ENCODE assay signal across 17 cellular contexts in the genomic region with DNA sequence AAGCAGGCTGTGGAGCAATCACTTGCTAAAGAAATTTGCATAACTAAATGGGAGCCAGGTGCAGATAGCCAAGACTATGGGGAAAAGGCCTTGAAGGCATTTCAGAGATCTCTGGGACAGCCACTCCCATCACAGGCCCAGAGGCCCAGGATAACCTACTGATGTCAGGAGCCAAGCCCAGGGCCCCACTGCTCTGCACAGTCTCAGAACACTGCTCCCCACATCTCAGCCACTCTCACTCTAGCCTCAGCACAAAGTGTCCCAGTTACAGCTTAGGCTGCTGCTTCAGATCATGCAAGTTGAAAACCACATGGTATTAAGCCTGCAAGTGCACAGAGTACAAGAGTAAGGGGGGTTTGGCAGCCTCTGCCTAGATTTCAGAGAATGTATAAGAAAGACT.
DNase-seq lines count a peak whose midpoint lies in the region; ATAC-seq, FAIRE-seq and TF ChIP-seq lines count a peak whose summit lies in the region.
"Had no signal": no experiment of that assay in that cellular context is flagged by ENCODE, and none has a peak within 500 bp of the region (broad histone marks: within the 10 kb centered on the region; RNA-seq: fewer than 3 reads in every experiment).

No MANE protein-coding gene starts in this region.

- H3F3A ChIP-seq in GM23338 (replicated peaks; ENCODE audit: low read depth), result no peaks in the 10 kb centered on the region

- no peaks in the 10 kb centered on the region for H3K27me3 ChIP-seq in GM23338 (ENCODE audit: insufficient read depth)
- no peaks in the 10 kb centered on the region for H3K27me3 ChIP-seq in right atrium auricular region
- no peaks in the 10 kb centered on the region for H3K27me3 ChIP-seq in subcutaneous abdominal adipose tissue (ENCODE audit: control insufficient read depth in 5 of 5, insufficient read depth in 4 of 5, low read length in 5 of 5)
- H3K27me3 ChIP-seq in CD4-positive, alpha-beta memory T cell (ENCODE audit: insufficient read depth, low read length), result no peaks in the 10 kb centered on the region
- H3K27me3 ChIP-seq: BE2C had no signal

- DNase-seq in GM23338 (ENCODE audit: low spot score) (peak; percentile 14), amniotic epithelial cell (ENCODE audit: low read depth) (peak; percentile 57), right atrium auricular region (ENCODE audit: low spot score) (no peak), frontal cortex (ENCODE audit: low spot score in 2 of 2) (no peak)
- no peak for DNase-seq in CD4-positive, alpha-beta memory T cell
- no peak for DNase-seq in activated CD4-positive, CD25-positive, alpha-beta regulatory T cell (lab: John Stamatoyannopoulos, UW)
- DNase-seq: BE2C; CD8-positive, alpha-beta T cell; COR-L47; DMS153; GM23248; H9; IMR-90 had no signal

- H3K36me3 ChIP-seq in GM23338 (ENCODE audit: insufficient read depth), result no peaks in the 10 kb centered on the region
- no peaks in the 10 kb centered on the region for H3K36me3 ChIP-seq in right atrium auricular region
- H3K36me3 ChIP-seq in subcutaneous abdominal adipose tissue (ENCODE audit: control insufficient read depth in 5 of 5, insufficient read depth in 5 of 5, low read length in 5 of 5), result peaks cover 0 to 2% (median 0%) of the 10 kb centered on the region in 5 donors
- H3K36me3 ChIP-seq in CD4-positive, alpha-beta memory T cell (ENCODE audit: insufficient read depth, low read length), result no peaks in the 10 kb centered on the region
- H3K36me3 ChIP-seq: BE2C had no signal

- no peak overlapping the region for H3K27ac Mint-ChIP-seq in GM23338
- H3K27ac Mint-ChIP-seq in CD4-positive, alpha-beta memory T cell, result no peak overlapping the region
- H3K27ac Mint-ChIP-seq: CD8-positive, alpha-beta T cell; H9 had no signal

- H3K4me2 ChIP-seq in GM23338, result no peak overlapping the region
- H3K4me2 ChIP-seq: A549 had no signal

- H3K9me3 Mint-ChIP-seq in GM23338, result 0 out of 3 replicates have a peak, but pooled peaks cover 2% of the 10 kb centered on the region
- peaks cover 0 to 14% (median 3%) of the 10 kb centered on the region in 8 donors for H3K9me3 Mint-ChIP-seq in CD4-positive, alpha-beta memory T cell

- no peaks in the 10 kb centered on the region for H3K36me3 Mint-ChIP-seq in GM23338 (ENCODE audit: low read depth)
- peaks cover 0 to 4% of the 10 kb centered on the region in 2 donors for H3K36me3 Mint-ChIP-seq in CD4-positive, alpha-beta memory T cell
- H3K36me3 Mint-ChIP-seq: CD8-positive, alpha-beta T cell had no signal

- H4K20me1 ChIP-seq in GM23338 (replicated peaks; ENCODE audit: insufficient read depth), result no peaks in the 10 kb centered on the region

- H3K4me1 ChIP-seq in GM23338 (ENCODE audit: insufficient read depth), result peaks cover 7% of the 10 kb centered on the region; the same call in 1 of the 2 replicates
- H3K4me1 ChIP-seq in right atrium auricular region, result peaks cover 0 to 18% of the 10 kb centered on the region in 2 donors
- H3K4me1 ChIP-seq in subcutaneous abdominal adipose tissue (ENCODE audit: control insufficient read depth in 5 of 5, insufficient read depth in 5 of 5, low read length in 5 of 5), result peaks cover 0 to 37% (median 20%) of the 10 kb centered on the region in 5 donors
- H3K4me1 ChIP-seq in CD4-positive, alpha-beta memory T cell (ENCODE audit: insufficient read depth, low read length), result no peaks in the 10 kb centered on the region
- H3K4me1 ChIP-seq: A549, BE2C had no signal

- H3K27me3 Mint-ChIP-seq in GM23338 (ENCODE audit: insufficient read depth, low read depth, poor library complexity), result peaks cover 2% of the 10 kb centered on the region
- no peaks in the 10 kb centered on the region for H3K27me3 Mint-ChIP-seq in CD4-positive, alpha-beta memory T cell

- CTCF ChIA-PET in CD4-positive, alpha-beta memory T cell (lab: Charles Lee; ENCODE audit: partially characterized antibody), result no interaction called here

- H3K9ac ChIP-seq in subcutaneous abdominal adipose tissue (ENCODE audit: low read length in 5 of 5), result peak overlapping the region in 1 of 5 donors; percentile 11
- H3K9ac ChIP-seq: GM23248 had no signal

- POLR2A ChIA-PET in CD4-positive, alpha-beta memory T cell (lab: Charles Lee; ENCODE audit: partially characterized antibody), result no interaction called here

- no peaks in the 10 kb centered on the region for H3K79me2 ChIP-seq in GM23338 (replicated peaks; ENCODE audit: insufficient read depth)

- H3K4me1 Mint-ChIP-seq in GM23338, result peaks cover 4% of the 10 kb centered on the region; the same call in 1 of the 3 replicates
- H3K4me1 Mint-ChIP-seq in CD4-positive, alpha-beta memory T cell, result no peaks in the 10 kb centered on the region

- no peak overlapping the region for H3K4me3 Mint-ChIP-seq in GM23338
- H3K4me3 Mint-ChIP-seq in CD4-positive, alpha-beta memory T cell, result no peak overlapping the region
- H3K4me3 Mint-ChIP-seq: CD8-positive, alpha-beta T cell; H9 had no signal

- peaks cover 0 to 13% of the 10 kb centered on the region in 2 donors for H3K9me3 ChIP-seq in right atrium auricular region
- peaks cover 2 to 19% (median 13%) of the 10 kb centered on the region in 5 donors for H3K9me3 ChIP-seq in subcutaneous abdominal adipose tissue (ENCODE audit: control insufficient read depth in 5 of 5, low read length in 5 of 5)
- H3K9me3 ChIP-seq in CD4-positive, alpha-beta memory T cell (ENCODE audit: control insufficient read depth in 1 of 2, low read length in 2 of 2), result no peaks in the 10 kb centered on the region
- H3K9me3 ChIP-seq: A549, BE2C had no signal

- TF ChIP-seq CTCF in GM23338 (conservative IDR thresholded peaks at IDR 0.05; ENCODE audit: low read depth in 2 of 2), result no peak
- no peak for TF ChIP-seq CTCF in right atrium auricular region (IDR thresholded peaks at IDR 0.05)

- peaks cover 5% of the 10 kb centered on the region for H3K9me2 ChIP-seq in GM23338 (ENCODE audit: insufficient read depth)

- intact Hi-C loops in CD4-positive, alpha-beta memory T cell (cut with micrococcal nuclease), result no loop called here

- no peak for ATAC-seq in GM23338
- ATAC-seq: A549; CD8-positive, alpha-beta T cell had no signal

- FAIRE-seq in frontal cortex (lab: Jason Lieb, UNC), result no peak
- FAIRE-seq: A549, D721Med had no signal

- no peak overlapping the region for H3K27ac ChIP-seq in GM23338 (ENCODE audit: low read depth)
- peak overlapping the region; percentile 69 to 77 for H3K27ac ChIP-seq in right atrium auricular region
- peak overlapping the region; percentile 83 for H3K27ac ChIP-seq in subcutaneous abdominal adipose tissue (ENCODE audit: low read depth, low read length)
- no peak overlapping the region for H3K27ac ChIP-seq in CD4-positive, alpha-beta memory T cell (ENCODE audit: low read depth, low read length)
- H3K27ac ChIP-seq: C4-2B, GM23248 had no signal

- H3K4me3 ChIP-seq in GM23338 (no peak overlapping the region), right atrium auricular region (no peak overlapping the region), subcutaneous abdominal adipose tissue (ENCODE audit: low read depth in 1 of 5, low read length in 5 of 5) (peak overlapping the region in 2 of 5 donors; percentile 10 to 52)
- no peak overlapping the region for H3K4me3 ChIP-seq in CD4-positive, alpha-beta memory T cell (ENCODE audit: low read length in 2 of 2)
- H3K4me3 ChIP-seq: A549, GM23248 had no signal

- H2AFZ ChIP-seq in GM23338, result peak overlapping the region; percentile 54; the same call in 1 of the 2 replicates
- H2AFZ ChIP-seq: GM23248 had no signal

TF ChIP-seq in GM23338, 12 proteins besides CTCF, POLR2A, EP300 and RAD21 (continues in another document):
- TF ChIP-seq ZNF114 (CRISPR knock-in tag; IDR thresholded peaks at IDR 0.05), result no peak
- TF ChIP-seq STAT1 (IDR thresholded peaks at IDR 0.05; ENCODE audit: unreplicated experiment), result no peak
- no peak for TF ChIP-seq REST (IDR thresholded peaks at IDR 0.05; ENCODE audit: unreplicated experiment)

Comparison
In these comparisons a context has a peak if more than half of its experiments do, and no peak if none do; other contexts are left out.
1. DNase-seq: peak in GM23338 (single experiment) and amniotic epithelial cell (single experiment); none in right atrium auricular region (single experiment), CD4-positive, alpha-beta memory T cell (0 of 5), activated CD4-positive, CD25-positive, alpha-beta regulatory T cell (0 of 4) and frontal cortex (0 of 2).
2. H3K27ac ChIP-seq: peak in right atrium auricular region (2 of 2) and subcutaneous abdominal adipose tissue (single experiment); none in GM23338 (single experiment) and CD4-positive, alpha-beta memory T cell (single experiment).